8 cellular contexts compared by ENCODE assay signal in genomic region chrX:12975670-12975965, GRCh38. TPM values are rescaled to one million over a fixed set of nuclear protein-coding genes. Genes with fewer than 3 reads are reported as not detected.
A peak's percentile ranks its signal among the peaks of the same experiment; 100 is the strongest.
DNase-seq lines count a peak whose midpoint lies in the region; TF ChIP-seq lines count a peak whose summit lies in the region.

No MANE protein-coding gene starts in this region.

- H3K4me1 Mint-ChIP-seq in activated CD4-positive, alpha-beta T cell treated with anti-CD3 and anti-CD28 coated beads, Interleukin-2, amount 10 ng/mL, durations not matched to agents 24 days and 14 days, result peaks cover 28% of the 10 kb centered on the region
- H3K4me1 Mint-ChIP-seq in activated naive CD8-positive, alpha-beta T cell (ENCODE audit: low read depth), result peaks cover 40% of the 10 kb centered on the region

- no peaks in the 10 kb centered on the region for H3K9me3 Mint-ChIP-seq in activated CD4-positive, alpha-beta T cell treated with anti-CD3 and anti-CD28 coated beads, Interleukin-2, amount 10 ng/mL, durations not matched to agents 24 days and 14 days
- H3K9me3 Mint-ChIP-seq in activated naive CD8-positive, alpha-beta T cell (ENCODE audit: low read depth), result no peaks in the 10 kb centered on the region

- TF ChIP-seq POLR2A in stomach (IDR thresholded peaks at IDR 0.05), result no peak

- no peaks in the 10 kb centered on the region for H3K27me3 Mint-ChIP-seq in activated CD4-positive, alpha-beta T cell treated with anti-CD3 and anti-CD28 coated beads, Interleukin-2, amount 10 ng/mL, durations not matched to agents 24 days and 14 days
- H3K27me3 Mint-ChIP-seq in activated naive CD8-positive, alpha-beta T cell, result no peaks in the 10 kb centered on the region

- H3K4me1 ChIP-seq in stomach, result peaks cover 0 to 20% (median 8%) of the 10 kb centered on the region in 4 donors

- peak overlapping the region; percentile 91 for H3K4me3 ChIP-seq in iPS-18c (ENCODE audit: insufficient read depth, low read depth, low read length)
- peak overlapping the region; percentile 60 to 75 (median 64) for H3K4me3 ChIP-seq in stomach

- 0 to 25% (median 6%) methylated on average over 5 to 26 of the region's 26 CpGs for WGBS in stomach, 5 donors

- intact Hi-C loops in activated CD4-positive, alpha-beta T cell treated with anti-CD3 and anti-CD28 coated beads, Interleukin-2, amount 10 ng/mL, durations not matched to agents 24 days and 14 days (cut with micrococcal nuclease), result loop anchor here (1.0 to 10.0 kb wide), 3 partner anchors 24 to 1049 kb away; partner anchors contain the start of gene GEMIN8
- intact Hi-C loops in stomach (cut with DNase I; ENCODE audit: low total_unique reads), result no loop called here

- peaks cover 29% of the 10 kb centered on the region for H3K36me3 Mint-ChIP-seq in activated CD4-positive, alpha-beta T cell treated with anti-CD3 and anti-CD28 coated beads, Interleukin-2, amount 10 ng/mL, durations not matched to agents 24 days and 14 days (ENCODE audit: low read depth)
- H3K36me3 Mint-ChIP-seq in activated naive CD8-positive, alpha-beta T cell, result peaks cover 13% of the 10 kb centered on the region

- no peak for DNase-seq in activated CD4-positive, alpha-beta T cell treated with anti-CD3 and anti-CD28 coated beads, Interleukin-2, amount 10 ng/mL, durations not matched to agents 24 days and 14 days
- DNase-seq in activated CD4-positive, alpha-beta T cell treated with anti-CD3 and anti-CD28 coated beads for 4 hours, result no peak
- no peak for DNase-seq in stomach
- no peak for DNase-seq in KG1 (lab: John Stamatoyannopoulos, UW)
- DNase-seq in superior temporal gyrus (ENCODE audit: extremely low spot score), result no peak
- DNase-seq in foreskin melanocyte, result no peak

- peaks cover 6% of the 10 kb centered on the region for H3K9me3 ChIP-seq in iPS-18c (ENCODE audit: control insufficient read depth, insufficient read depth, low read length)
- H3K9me3 ChIP-seq in stomach, result peaks cover 0 to 7% (median 0%) of the 10 kb centered on the region in 4 donors

- no peak for TF ChIP-seq CTCF in stomach (IDR thresholded peaks at IDR 0.05)

- peak overlapping the region; percentile 97 for H3K4me3 Mint-ChIP-seq in activated CD4-positive, alpha-beta T cell treated with anti-CD3 and anti-CD28 coated beads, Interleukin-2, amount 10 ng/mL, durations not matched to agents 24 days and 14 days
- H3K4me3 Mint-ChIP-seq in activated naive CD8-positive, alpha-beta T cell, result peak overlapping the region; percentile 96

- H3K27ac ChIP-seq in stomach, result peak overlapping the region; percentile 90 to 97 (median 94)

- TF ChIP-seq EP300 in stomach (IDR thresholded peaks at IDR 0.05), result no peak

- peaks cover 0 to 3% (median 0%) of the 10 kb centered on the region in 4 donors for H3K36me3 ChIP-seq in stomach

- H3K27me3 ChIP-seq in stomach, result peaks cover 0 to 14% (median 0%) of the 10 kb centered on the region in 3 donors

- peak overlapping the region; percentile 98 for H3K27ac Mint-ChIP-seq in activated CD4-positive, alpha-beta T cell treated with anti-CD3 and anti-CD28 coated beads, Interleukin-2, amount 10 ng/mL, durations not matched to agents 24 days and 14 days
- H3K27ac Mint-ChIP-seq in activated naive CD8-positive, alpha-beta T cell, result peak overlapping the region; percentile 98

RNA-seq across cellular contexts. Expression of gene TMSB4X, which starts 0.7 kb away (rescaled TPM):
- total RNA-seq in activated CD4-positive, alpha-beta T cell treated with anti-CD3 and anti-CD28 coated beads, Interleukin-2, amount 10 ng/mL, durations not matched to agents 24 days and 14 days, result 5,263 and 5,311 TPM in 2 replicates
- 1,000 to 10,000 TPM; 1,734 to 4,964 (median 2,895) TPM for total RNA-seq in stomach
- polyA plus RNA-seq in stomach, result over 10,000 TPM in 2 of 3 donors, 1,000 to 10,000 TPM in 1; 4,831 to 14,609 (median 13,196) TPM
